Comparison of ENCODE assay signal across 1 cellular context in genomic region chr21:34799092-34799491, GRCh38.
TF ChIP-seq lines count a peak whose summit lies in the region.

No MANE protein-coding gene starts in this region.

TF ChIP-seq in GM23338, 12 proteins besides CTCF, POLR2A, EP300 and RAD21:
- TF ChIP-seq REST (IDR thresholded peaks at IDR 0.05; ENCODE audit: unreplicated experiment): no peak
- TF ChIP-seq ZNF114 (CRISPR knock-in tag; IDR thresholded peaks at IDR 0.05): no peak
- TF ChIP-seq EZH2 (IDR thresholded peaks at IDR 0.05; ENCODE audit: low read depth, unreplicated experiment): no peak
- TF ChIP-seq ZNF331 (CRISPR knock-in tag; IDR thresholded peaks at IDR 0.05; ENCODE audit: low read depth): no peak
- TF ChIP-seq, protein P1, sequence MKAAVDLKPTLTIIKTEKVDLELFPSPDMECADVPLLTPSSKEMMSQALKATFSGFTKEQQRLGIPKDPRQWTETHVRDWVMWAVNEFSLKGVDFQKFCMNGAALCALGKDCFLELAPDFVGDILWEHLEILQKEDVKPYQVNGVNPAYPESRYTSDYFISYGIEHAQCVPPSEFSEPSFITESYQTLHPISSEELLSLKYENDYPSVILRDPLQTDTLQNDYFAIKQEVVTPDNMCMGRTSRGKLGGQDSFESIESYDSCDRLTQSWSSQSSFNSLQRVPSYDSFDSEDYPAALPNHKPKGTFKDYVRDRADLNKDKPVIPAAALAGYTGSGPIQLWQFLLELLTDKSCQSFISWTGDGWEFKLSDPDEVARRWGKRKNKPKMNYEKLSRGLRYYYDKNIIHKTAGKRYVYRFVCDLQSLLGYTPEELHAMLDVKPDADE (IDR thresholded peaks at IDR 0.05): no peak
- TF ChIP-seq CREB1 (CRISPR knock-in tag; IDR thresholded peaks at IDR 0.05; ENCODE audit: low read depth): no peak
- no peak for TF ChIP-seq EZH2phosphoT487 (IDR thresholded peaks at IDR 0.05; ENCODE audit: unreplicated experiment)
- TF ChIP-seq, protein P2, sequence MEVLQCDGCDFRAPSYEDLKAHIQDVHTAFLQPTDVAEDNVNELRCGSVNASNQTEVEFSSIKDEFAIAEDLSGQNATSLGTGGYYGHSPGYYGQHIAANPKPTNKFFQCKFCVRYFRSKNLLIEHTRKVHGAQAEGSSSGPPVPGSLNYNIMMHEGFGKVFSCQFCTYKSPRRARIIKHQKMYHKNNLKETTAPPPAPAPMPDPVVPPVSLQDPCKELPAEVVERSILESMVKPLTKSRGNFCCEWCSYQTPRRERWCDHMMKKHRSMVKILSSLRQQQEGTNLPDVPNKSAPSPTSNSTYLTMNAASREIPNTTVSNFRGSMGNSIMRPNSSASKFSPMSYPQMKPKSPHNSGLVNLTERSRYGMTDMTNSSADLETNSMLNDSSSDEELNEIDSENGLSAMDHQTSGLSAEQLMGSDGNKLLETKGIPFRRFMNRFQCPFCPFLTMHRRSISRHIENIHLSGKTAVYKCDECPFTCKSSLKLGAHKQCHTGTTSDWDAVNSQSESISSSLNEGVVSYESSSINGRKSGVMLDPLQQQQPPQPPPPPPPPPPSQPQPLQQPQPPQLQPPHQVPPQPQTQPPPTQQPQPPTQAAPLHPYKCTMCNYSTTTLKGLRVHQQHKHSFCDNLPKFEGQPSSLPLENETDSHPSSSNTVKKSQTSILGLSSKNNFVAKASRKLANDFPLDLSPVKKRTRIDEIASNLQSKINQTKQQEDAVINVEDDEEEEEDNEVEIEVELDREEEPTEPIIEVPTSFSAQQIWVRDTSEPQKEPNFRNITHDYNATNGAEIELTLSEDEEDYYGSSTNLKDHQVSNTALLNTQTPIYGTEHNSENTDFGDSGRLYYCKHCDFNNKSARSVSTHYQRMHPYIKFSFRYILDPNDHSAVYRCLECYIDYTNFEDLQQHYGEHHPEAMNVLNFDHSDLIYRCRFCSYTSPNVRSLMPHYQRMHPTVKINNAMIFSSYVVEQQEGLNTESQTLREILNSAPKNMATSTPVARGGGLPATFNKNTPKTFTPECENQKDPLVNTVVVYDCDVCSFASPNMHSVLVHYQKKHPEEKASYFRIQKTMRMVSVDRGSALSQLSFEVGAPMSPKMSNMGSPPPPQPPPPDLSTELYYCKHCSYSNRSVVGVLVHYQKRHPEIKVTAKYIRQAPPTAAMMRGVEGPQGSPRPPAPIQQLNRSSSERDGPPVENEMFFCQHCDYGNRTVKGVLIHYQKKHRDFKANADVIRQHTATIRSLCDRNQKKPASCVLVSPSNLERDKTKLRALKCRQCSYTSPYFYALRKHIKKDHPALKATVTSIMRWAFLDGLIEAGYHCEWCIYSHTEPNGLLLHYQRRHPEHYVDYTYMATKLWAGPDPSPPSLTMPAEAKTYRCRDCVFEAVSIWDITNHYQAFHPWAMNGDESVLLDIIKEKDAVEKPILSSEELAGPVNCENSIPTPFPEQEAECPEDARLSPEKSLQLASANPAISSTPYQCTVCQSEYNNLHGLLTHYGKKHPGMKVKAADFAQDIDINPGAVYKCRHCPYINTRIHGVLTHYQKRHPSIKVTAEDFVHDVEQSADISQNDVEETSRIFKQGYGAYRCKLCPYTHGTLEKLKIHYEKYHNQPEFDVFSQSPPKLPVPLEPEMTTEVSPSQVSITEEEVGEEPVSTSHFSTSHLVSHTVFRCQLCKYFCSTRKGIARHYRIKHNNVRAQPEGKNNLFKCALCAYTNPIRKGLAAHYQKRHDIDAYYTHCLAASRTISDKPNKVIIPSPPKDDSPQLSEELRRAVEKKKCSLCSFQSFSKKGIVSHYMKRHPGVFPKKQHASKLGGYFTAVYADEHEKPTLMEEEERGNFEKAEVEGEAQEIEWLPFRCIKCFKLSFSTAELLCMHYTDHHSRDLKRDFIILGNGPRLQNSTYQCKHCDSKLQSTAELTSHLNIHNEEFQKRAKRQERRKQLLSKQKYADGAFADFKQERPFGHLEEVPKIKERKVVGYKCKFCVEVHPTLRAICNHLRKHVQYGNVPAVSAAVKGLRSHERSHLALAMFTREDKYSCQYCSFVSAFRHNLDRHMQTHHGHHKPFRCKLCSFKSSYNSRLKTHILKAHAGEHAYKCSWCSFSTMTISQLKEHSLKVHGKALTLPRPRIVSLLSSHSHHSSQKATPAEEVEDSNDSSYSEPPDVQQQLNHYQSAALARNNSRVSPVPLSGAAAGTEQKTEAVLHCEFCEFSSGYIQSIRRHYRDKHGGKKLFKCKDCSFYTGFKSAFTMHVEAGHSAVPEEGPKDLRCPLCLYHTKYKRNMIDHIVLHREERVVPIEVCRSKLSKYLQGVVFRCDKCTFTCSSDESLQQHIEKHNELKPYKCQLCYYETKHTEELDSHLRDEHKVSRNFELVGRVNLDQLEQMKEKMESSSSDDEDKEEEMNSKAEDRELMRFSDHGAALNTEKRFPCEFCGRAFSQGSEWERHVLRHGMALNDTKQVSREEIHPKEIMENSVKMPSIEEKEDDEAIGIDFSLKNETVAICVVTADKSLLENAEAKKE (CRISPR knock-in tag; IDR thresholded peaks at IDR 0.05): no peak
- TF ChIP-seq POLR2AphosphoS5 (IDR thresholded peaks at IDR 0.05; ENCODE audit: low read depth): no peak
- TF ChIP-seq NANOG (IDR thresholded peaks at IDR 0.05; ENCODE audit: borderline replicate concordance): no peak
- TF ChIP-seq JUNB (IDR thresholded peaks at IDR 0.05; ENCODE audit: unreplicated experiment): no peak
- no peak for TF ChIP-seq STAT1 (IDR thresholded peaks at IDR 0.05; ENCODE audit: unreplicated experiment)
